9 cellular contexts compared by ENCODE assay signal in genomic region chr14:89308232-89308959, GRCh38.
A peak's percentile ranks its signal among the peaks of the same experiment; 100 is the strongest.
DNase-seq lines count a peak whose midpoint lies in the region; ATAC-seq and TF ChIP-seq lines count a peak whose summit lies in the region.
"Had no signal": no experiment of that assay in that cellular context is flagged by ENCODE, and none has a peak within 500 bp of the region (broad histone marks: within the 10 kb centered on the region; RNA-seq: fewer than 3 reads in every experiment).

No MANE protein-coding gene starts in this region.

- H3K4ac ChIP-seq in mesenchymal stem cell (ENCODE audit: low read depth in 1 of 2, low read length in 2 of 2) = no peak overlapping the region

- H3K4me1 ChIP-seq in mesenchymal stem cell (ENCODE audit: control insufficient read depth, insufficient read depth, low read depth, low read length) (peaks cover 12% of the 10 kb centered on the region), ovary (ENCODE audit: insufficient read depth) (peaks cover 11% of the 10 kb centered on the region)

- H3K27ac ChIP-seq in mesenchymal stem cell (ENCODE audit: low read length, poor library complexity, severe bottlenecking) = no peak overlapping the region
- no peak overlapping the region for H3K27ac ChIP-seq in ovary
- H3K27ac ChIP-seq: VCaP had no signal

- H3K9ac ChIP-seq in mesenchymal stem cell (ENCODE audit: low read length) = peak overlapping the region; percentile 39

- no peak overlapping the region for H4K91ac ChIP-seq in mesenchymal stem cell (ENCODE audit: low read length)

- 89% methylated on average over 10 of the region's 10 CpGs for whole genome bisulfite sequencing in mesenchymal stem cell
- 88 to 93% (median 91%) methylated on average over 10 of the region's 10 CpGs for WGBS in ovary, 3 donors

- H2BK120ac ChIP-seq in mesenchymal stem cell (ENCODE audit: low read depth, low read length) = no peak overlapping the region

- TF ChIP-seq POLR2A in ovary (IDR thresholded peaks at IDR 0.05) = no peak

- peak; percentile 38 for DNase-seq in NOMO-1 treated with DMSO at 0.1 percent for 48 hours (lab: John Stamatoyannopoulos, UW; ENCODE audit: unreplicated experiment)
- DNase-seq in mesenchymal stem cell = no peak
- no peak for DNase-seq in kidney tubule cell (ENCODE audit: low spot score)
- DNase-seq in NCI-H2227 (lab: John Stamatoyannopoulos, UW; ENCODE audit: unreplicated experiment) = no peak
- no peak for DNase-seq in ovary
- DNase-seq in HUDEP-2 (lab: John Stamatoyannopoulos, UW; ENCODE audit: unreplicated experiment in 76 of 76) = no peak

- no peak overlapping the region for H2BK5ac ChIP-seq in mesenchymal stem cell (ENCODE audit: low read depth, low read length, poor library complexity, severe bottlenecking)

- H3K36me3 ChIP-seq in mesenchymal stem cell (ENCODE audit: control insufficient read depth in 1 of 2, insufficient read depth in 2 of 2, low read depth in 1 of 2, low read length in 2 of 2) (peaks cover 0 to 6% of the 10 kb centered on the region in 2 experiments), ovary (no peaks in the 10 kb centered on the region)

- intact Hi-C loops in ovary (cut with DNase I) = no loop called here

- no peak overlapping the region for H2BK15ac ChIP-seq in mesenchymal stem cell (ENCODE audit: low read depth, poor library complexity, severe bottlenecking)

- H2AFZ ChIP-seq in mesenchymal stem cell (ENCODE audit: low read depth, low read length) = no peak overlapping the region

- H3K4me3 ChIP-seq in mesenchymal stem cell (ENCODE audit: insufficient read depth in 1 of 2, low read depth in 1 of 2, low read length in 2 of 2) (peak overlapping the region in 1 of 2 experiments; percentile 6), ovary (no peak overlapping the region)

- TF ChIP-seq EP300 in ovary (IDR thresholded peaks at IDR 0.05) = no peak

- H3K79me1 ChIP-seq in mesenchymal stem cell (replicated peaks; ENCODE audit: low read length, poor library complexity, severe bottlenecking) = peaks cover 46% of the 10 kb centered on the region

- H2BK12ac ChIP-seq in mesenchymal stem cell (ENCODE audit: low read length in 2 of 2) = no peak overlapping the region

- no peak overlapping the region for H3K4me2 ChIP-seq in mesenchymal stem cell (ENCODE audit: low read length, poor library complexity, severe bottlenecking)

- H3K18ac ChIP-seq in mesenchymal stem cell (ENCODE audit: low read depth in 1 of 2, low read length in 2 of 2) = no peak overlapping the region

- ATAC-seq in GM21529 (IDR thresholded peaks at IDR 0.05; ENCODE audit: unreplicated experiment) = peak; percentile 33

- H3K27me3 ChIP-seq in mesenchymal stem cell (ENCODE audit: control insufficient read depth in 1 of 2, insufficient read depth in 1 of 2, low read length in 2 of 2) (no peaks in the 10 kb centered on the region), ovary (no peaks in the 10 kb centered on the region)

- no peak overlapping the region for H4K8ac ChIP-seq in mesenchymal stem cell (ENCODE audit: low read length)

- H3K9me3 ChIP-seq in mesenchymal stem cell (ENCODE audit: control insufficient read depth, low read length) (no peaks in the 10 kb centered on the region), ovary (no peaks in the 10 kb centered on the region)

- no peak overlapping the region for H2AK5ac ChIP-seq in mesenchymal stem cell (ENCODE audit: low read length, severe bottlenecking)

- H3K14ac ChIP-seq in mesenchymal stem cell (ENCODE audit: low read length in 2 of 2) = no peak overlapping the region

- H3K23ac ChIP-seq in mesenchymal stem cell (ENCODE audit: low read length in 2 of 2) = no peak overlapping the region

- TF ChIP-seq CTCF in GM12873 (IDR thresholded peaks at IDR 0.05; ENCODE audit: insufficient read depth, low read depth, low read length, missing control alignments) (peak; percentile 43), ovary (IDR thresholded peaks at IDR 0.05) (no peak)
